In genomic region chr20:18360601-18361000, GRCh38 we compare ENCODE assay signal across 32 cellular contexts.
DNase-seq lines count a peak whose midpoint lies in the region; ATAC-seq, FAIRE-seq and TF ChIP-seq lines count a peak whose summit lies in the region.
"Had no signal": no experiment of that assay in that cellular context is flagged by ENCODE, and none has a peak within 500 bp of the region (broad histone marks: within the 10 kb centered on the region; RNA-seq: fewer than 3 reads in every experiment).

No MANE protein-coding gene starts in this region.

- H3K4me3 ChIP-seq in hepatocyte, result no peak overlapping the region
- H3K4me3 ChIP-seq: ascending aorta, gastrocnemius medialis, GM23248, tibial artery had no signal

- intact Hi-C loops in activated naive CD4-positive, alpha-beta T cell treated with anti-CD3 and anti-CD28 coated beads for 36 hours (cut with micrococcal nuclease), result no loop called here
- intact Hi-C loops in posterior vena cava (cut with DNase I), result no loop called here

- POLR2A ChIA-PET in RWPE1 (lab: Yijun Ruan, JAX; ENCODE audit: low non-redundant PET), result interaction anchor here (0.6 kb wide), 1 partner anchor 147 kb away, joined by 4 read pairs; the partner anchor contains the start of gene SEC23B

- H3K27ac Mint-ChIP-seq in activated naive CD4-positive, alpha-beta T cell treated with anti-CD3 and anti-CD28 coated beads, Interleukin-2, amount 50 U/mL, for 24 hours, result peak overlapping the region; percentile 10
- no peak overlapping the region for H3K27ac Mint-ChIP-seq in activated naive CD4-positive, alpha-beta T cell treated with anti-CD3 and anti-CD28 coated beads for 36 hours
- H3K27ac Mint-ChIP-seq: activated naive CD8-positive, alpha-beta T cell treated with anti-CD3 and anti-CD28 coated beads for 36 hours; CD4-positive, alpha-beta T cell had no signal

- no peak for DNase-seq in activated naive CD4-positive, alpha-beta T cell treated with anti-CD3 and anti-CD28 coated beads for 36 hours
- DNase-seq in RWPE1 (ENCODE audit: low spot score) (peak; percentile 8), hepatocyte (ENCODE audit: low spot score) (peak; percentile 69), posterior vena cava (ENCODE audit: low spot score) (peak; percentile 22), middle frontal gyrus (ENCODE audit: extremely low spot score, low spot score) (no peak), GM19239 (ENCODE audit: insufficient read length, low spot score) (no peak)
- DNase-seq: activated CD4-positive, alpha-beta T cell treated with anti-CD3 and anti-CD28 coated beads, Interleukin-2, amount 50 U/mL, for 48 hours; activated CD4-positive, CD25-positive, alpha-beta regulatory T cell; activated CD8-positive, alpha-beta memory T cell treated with anti-CD3 and anti-CD28 coated beads, Interleukin-2, amount 50 U/mL, for 48 hours; activated naive CD8-positive, alpha-beta T cell treated with anti-CD3 and anti-CD28 coated beads for 36 hours; AML-193; caudate nucleus; CD4-positive, alpha-beta T cell; cortex of kidney; DMS 273 treated with DMSO at 0.1 percent for 48 hours; gastrocnemius medialis; GDM1; GM23248; hippocampal formation; midbrain; naive thymus-derived CD8-positive, alpha-beta T cell; NCI-H1092 treated with DMSO at 0.1 percent for 48 hours; NCI-H187 treated with DMSO at 0.1 percent for 48 hours; NCI-H69; T-helper 1 cell; tibial artery had no signal

- no peak for FAIRE-seq in GM19239 (lab: Jason Lieb, UNC)
- FAIRE-seq: A204.1, RCC 7860 had no signal

- no peak overlapping the region for H3K4me3 Mint-ChIP-seq in activated naive CD4-positive, alpha-beta T cell treated with anti-CD3 and anti-CD28 coated beads, Interleukin-2, amount 50 U/mL, for 24 hours
- H3K4me3 Mint-ChIP-seq in activated naive CD4-positive, alpha-beta T cell treated with anti-CD3 and anti-CD28 coated beads for 36 hours, result no peak overlapping the region
- H3K4me3 Mint-ChIP-seq: activated naive CD8-positive, alpha-beta T cell treated with anti-CD3 and anti-CD28 coated beads for 36 hours; CD4-positive, alpha-beta T cell; naive thymus-derived CD8-positive, alpha-beta T cell had no signal

- no peaks in the 10 kb centered on the region for H3K4me1 ChIP-seq in hepatocyte (ENCODE audit: insufficient read depth)
- H3K4me1 ChIP-seq: ascending aorta, gastrocnemius medialis, tibial artery had no signal

- H3K27me3 Mint-ChIP-seq in activated naive CD4-positive, alpha-beta T cell treated with anti-CD3 and anti-CD28 coated beads, Interleukin-2, amount 50 U/mL, for 24 hours, result no peaks in the 10 kb centered on the region
- no peaks in the 10 kb centered on the region for H3K27me3 Mint-ChIP-seq in activated naive CD4-positive, alpha-beta T cell treated with anti-CD3 and anti-CD28 coated beads for 36 hours (ENCODE audit: low read depth)
- H3K27me3 Mint-ChIP-seq: activated naive CD8-positive, alpha-beta T cell treated with anti-CD3 and anti-CD28 coated beads for 36 hours; CD4-positive, alpha-beta T cell had no signal

- 21% methylated on average over 1 of the region's 1 CpG for WGBS in hepatocyte (ENCODE audit: low lambda C conversion rate, missing lambda C conversion rate)

- H3K27ac ChIP-seq in RWPE1, result no peak overlapping the region
- peak overlapping the region; percentile 45 for H3K27ac ChIP-seq in hepatocyte
- H3K27ac ChIP-seq: ascending aorta, gastrocnemius medialis, GM23248, HL-60, tibial artery had no signal

- no peaks in the 10 kb centered on the region for H3K9me2 ChIP-seq in hepatocyte (replicated peaks; ENCODE audit: insufficient read depth)

- no peaks in the 10 kb centered on the region for H3K9me3 ChIP-seq in hepatocyte (ENCODE audit: low read depth)
- H3K9me3 ChIP-seq: ascending aorta, gastrocnemius medialis, tibial artery had no signal

- CTCF ChIA-PET in activated naive CD4-positive, alpha-beta T cell treated with anti-CD3 and anti-CD28 coated beads for 36 hours (lab: Charles Lee), result no interaction called here
- CTCF ChIA-PET in RWPE1 (lab: Yijun Ruan, JAX), result interaction anchor here (1.2 kb wide), 1 partner anchor 30 kb away, joined by 3 read pairs; no protein-coding TSS in a partner anchor

- H3K27me3 ChIP-seq in hepatocyte, result no peaks in the 10 kb centered on the region
- H3K27me3 ChIP-seq: ascending aorta, gastrocnemius medialis, tibial artery had no signal

- H3K36me3 ChIP-seq in hepatocyte (replicated peaks; ENCODE audit: insufficient read depth, low read depth), result no peaks in the 10 kb centered on the region
- H3K36me3 ChIP-seq: ascending aorta, gastrocnemius medialis, tibial artery had no signal

- no peaks in the 10 kb centered on the region for H3K9me3 Mint-ChIP-seq in activated naive CD4-positive, alpha-beta T cell treated with anti-CD3 and anti-CD28 coated beads, Interleukin-2, amount 50 U/mL, for 24 hours
- no peaks in the 10 kb centered on the region for H3K9me3 Mint-ChIP-seq in activated naive CD4-positive, alpha-beta T cell treated with anti-CD3 and anti-CD28 coated beads for 36 hours
- H3K9me3 Mint-ChIP-seq: activated naive CD8-positive, alpha-beta T cell treated with anti-CD3 and anti-CD28 coated beads for 36 hours had no signal

- no peaks in the 10 kb centered on the region for H3K79me2 ChIP-seq in hepatocyte

- no peak overlapping the region for H3K4me2 ChIP-seq in hepatocyte

- H2AFZ ChIP-seq in hepatocyte, result no peak overlapping the region
- H2AFZ ChIP-seq: GM23248 had no signal

- no peaks in the 10 kb centered on the region for H3K36me3 Mint-ChIP-seq in activated naive CD4-positive, alpha-beta T cell treated with anti-CD3 and anti-CD28 coated beads, Interleukin-2, amount 50 U/mL, for 24 hours
- H3K36me3 Mint-ChIP-seq in activated naive CD4-positive, alpha-beta T cell treated with anti-CD3 and anti-CD28 coated beads for 36 hours (ENCODE audit: low read depth), result no peaks in the 10 kb centered on the region
- H3K36me3 Mint-ChIP-seq: activated naive CD8-positive, alpha-beta T cell treated with anti-CD3 and anti-CD28 coated beads for 36 hours; naive thymus-derived CD8-positive, alpha-beta T cell had no signal

- H3K4me1 Mint-ChIP-seq in activated naive CD4-positive, alpha-beta T cell treated with anti-CD3 and anti-CD28 coated beads, Interleukin-2, amount 50 U/mL, for 24 hours, result no peaks in the 10 kb centered on the region
- H3K4me1 Mint-ChIP-seq in activated naive CD4-positive, alpha-beta T cell treated with anti-CD3 and anti-CD28 coated beads for 36 hours (ENCODE audit: low read depth), result no peaks in the 10 kb centered on the region
- H3K4me1 Mint-ChIP-seq: activated naive CD8-positive, alpha-beta T cell treated with anti-CD3 and anti-CD28 coated beads for 36 hours had no signal

- TF ChIP-seq CTCF in RWPE1 (conservative IDR thresholded peaks at IDR 0.05; ENCODE audit: low read depth), result no peak
- TF ChIP-seq CTCF in hepatocyte (IDR thresholded peaks at IDR 0.05; ENCODE audit: poor library complexity), result no peak

- H4K20me1 ChIP-seq in hepatocyte (ENCODE audit: insufficient read depth, poor library complexity, severe bottlenecking), result no peaks in the 10 kb centered on the region

- ATAC-seq in GM19023 (IDR thresholded peaks at IDR 0.05; ENCODE audit: unreplicated experiment), result no peak
- ATAC-seq: gastrocnemius medialis; naive thymus-derived CD8-positive, alpha-beta T cell had no signal

Comparison
In these comparisons a context has a peak if more than half of its experiments do, and no peak if none do; other contexts are left out.
1. DNase-seq: peak in RWPE1 (single experiment), hepatocyte (single experiment) and posterior vena cava (single experiment); none in activated naive CD4-positive, alpha-beta T cell treated with anti-CD3 and anti-CD28 coated beads for 36 hours (single experiment), middle frontal gyrus (single experiment) and GM19239 (single experiment).